Comparison of ENCODE assay signal across 11 cellular contexts in the genomic region with DNA sequence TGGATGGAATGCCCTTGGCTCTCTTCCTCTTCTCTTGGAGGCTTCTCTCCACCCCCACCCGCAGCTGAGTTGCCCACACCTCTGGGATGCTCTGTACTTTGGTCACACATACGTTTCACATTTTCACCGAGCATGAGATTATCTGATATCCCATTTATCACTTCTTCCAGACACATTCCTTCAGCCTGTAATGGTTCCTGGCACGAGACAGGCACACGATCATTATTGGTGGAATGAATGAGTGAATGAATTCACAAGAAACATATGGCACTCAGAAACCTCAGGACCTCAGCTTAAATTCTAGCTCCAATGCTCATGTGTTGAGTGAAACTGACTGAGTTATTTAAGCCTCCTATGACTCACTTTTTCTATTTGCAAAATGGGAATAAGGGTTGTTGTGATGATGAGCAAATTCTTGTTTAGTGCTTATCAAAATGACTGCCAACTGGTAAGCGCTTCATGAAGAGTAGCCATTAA.
DNase-seq lines count a peak whose midpoint lies in the region; ATAC-seq and TF ChIP-seq lines count a peak whose summit lies in the region.
"Had no signal": no experiment of that assay in that cellular context is flagged by ENCODE, and none has a peak within 500 bp of the region (broad histone marks: within the 10 kb centered on the region; RNA-seq: fewer than 3 reads in every experiment).

No MANE protein-coding gene starts in this region.

- H3K27ac Mint-ChIP-seq in memory B cell = peak overlapping the region; percentile 82
- no peak overlapping the region for H3K27ac Mint-ChIP-seq in CD8-positive, alpha-beta memory T cell

- DNase-seq in GM03348 (ENCODE audit: low spot score) (peak; percentile 74), HFF-Myc (ENCODE audit: extremely low read depth, low read depth) (peak; percentile 83), PC-3 (peak; percentile 64), memory B cell (ENCODE audit: low spot score in 2 of 2) (no peak), NCI-H1105 (lab: John Stamatoyannopoulos, UW) (no peak), NCI-H2029 treated with DMSO at 0.1 percent for 48 hours (lab: John Stamatoyannopoulos, UW) (no peak), COLO668 (lab: John Stamatoyannopoulos, UW; ENCODE audit: unreplicated experiment) (no peak)
- DNase-seq in CD8-positive, alpha-beta memory T cell = no peak
- DNase-seq: activated CD4-positive, alpha-beta T cell treated with anti-CD3 and anti-CD28 coated beads for 1 hour; transverse colon had no signal

- peak overlapping the region; percentile 78 for H3K4me3 Mint-ChIP-seq in memory B cell
- no peak overlapping the region for H3K4me3 Mint-ChIP-seq in CD8-positive, alpha-beta memory T cell

- H3F3A ChIP-seq in PC-3 (ENCODE audit: low read length, unreplicated experiment) = no peaks in the 10 kb centered on the region

- no peaks in the 10 kb centered on the region for H3K27me3 Mint-ChIP-seq in memory B cell
- no peaks in the 10 kb centered on the region for H3K27me3 Mint-ChIP-seq in CD8-positive, alpha-beta memory T cell

- no peaks in the 10 kb centered on the region for H4K20me1 ChIP-seq in PC-3 (ENCODE audit: low read length)

- ATAC-seq in PC-3 (no peak), memory B cell (ENCODE audit: low read depth) (no peak)

- H3K36me3 ChIP-seq in PC-3 (ENCODE audit: low read depth, low read length) = no peaks in the 10 kb centered on the region
- no peaks in the 10 kb centered on the region for H3K36me3 ChIP-seq in CD8-positive, alpha-beta memory T cell (ENCODE audit: insufficient read depth, low read length)
- H3K36me3 ChIP-seq: prostate gland, transverse colon had no signal

- no peaks in the 10 kb centered on the region for H3K79me2 ChIP-seq in PC-3 (ENCODE audit: low read length)

- peaks cover 37% of the 10 kb centered on the region for H3K4me1 ChIP-seq in PC-3 (ENCODE audit: insufficient read depth, low read length)
- H3K4me1 ChIP-seq in CD8-positive, alpha-beta memory T cell (ENCODE audit: insufficient read depth, low read length) = no peaks in the 10 kb centered on the region
- H3K4me1 ChIP-seq: prostate gland had no signal

- H3K4me3 ChIP-seq in HFF-Myc (replicated peaks; ENCODE audit: low read depth, low read length) (no peak overlapping the region), PC-3 (ENCODE audit: low read length) (no peak overlapping the region)
- no peak overlapping the region for H3K4me3 ChIP-seq in CD8-positive, alpha-beta memory T cell (ENCODE audit: low read length)
- H3K4me3 ChIP-seq: prostate gland, transverse colon had no signal

- POLR2A ChIA-PET in PC-3 (lab: Charles Lee; ENCODE audit: unreplicated experiment) = no interaction called here
- POLR2A ChIA-PET in CD8-positive, alpha-beta memory T cell (lab: Charles Lee) = no interaction called here

- intact Hi-C loops in PC-3 (cut with micrococcal nuclease) = loop anchor here (10.0 kb wide), 1 partner anchor 242 kb away; a partner anchor contains a TSS

- no peak overlapping the region for H3K9ac ChIP-seq in PC-3 (ENCODE audit: low read length)

- H3K9me2 ChIP-seq in PC-3 (replicated peaks; ENCODE audit: low read length) = no peaks in the 10 kb centered on the region

- BruUV-seq in PC-3 (replicated peaks; lab: Mats Ljungman, UMichigan) = no TSS peak

- H3K4me1 Mint-ChIP-seq in memory B cell = peaks cover 29% of the 10 kb centered on the region
- peaks cover 0 to 3% (median 0%) of the 10 kb centered on the region in 3 donors for H3K4me1 Mint-ChIP-seq in CD8-positive, alpha-beta memory T cell

- peaks cover 6% of the 10 kb centered on the region for H3K36me3 Mint-ChIP-seq in memory B cell
- H3K36me3 Mint-ChIP-seq in CD8-positive, alpha-beta memory T cell = peaks cover 0 to 7% (median 0%) of the 10 kb centered on the region in 3 donors

- CTCF ChIA-PET in PC-3 (lab: Charles Lee) = no interaction called here
- CTCF ChIA-PET in CD8-positive, alpha-beta memory T cell (lab: Charles Lee) = no interaction called here

- no peaks in the 10 kb centered on the region for H3K9me3 ChIP-seq in PC-3 (ENCODE audit: low read length)
- no peaks in the 10 kb centered on the region for H3K9me3 ChIP-seq in CD8-positive, alpha-beta memory T cell (ENCODE audit: low read length)
- H3K9me3 ChIP-seq: prostate gland, transverse colon had no signal

- TF ChIP-seq CTCF in HFF-Myc (IDR thresholded peaks at IDR 0.05; ENCODE audit: low read depth, low read length, missing control alignments) (no peak), PC-3 (conservative IDR thresholded peaks at IDR 0.05; ENCODE audit: low read depth, low read length) (no peak)

- no peaks in the 10 kb centered on the region for H3K27me3 ChIP-seq in PC-3 (ENCODE audit: low read length)
- no peaks in the 10 kb centered on the region for H3K27me3 ChIP-seq in CD8-positive, alpha-beta memory T cell (ENCODE audit: insufficient read depth, low read length, poor library complexity, severe bottlenecking)
- H3K27me3 ChIP-seq: transverse colon had no signal

- peak overlapping the region; percentile 49 for H3K27ac ChIP-seq in PC-3 (ENCODE audit: low read length)
- no peak overlapping the region for H3K27ac ChIP-seq in CD8-positive, alpha-beta memory T cell (ENCODE audit: low read depth, low read length)
- H3K27ac ChIP-seq: prostate gland had no signal

- no peaks in the 10 kb centered on the region for H3K9me3 Mint-ChIP-seq in memory B cell
- H3K9me3 Mint-ChIP-seq in CD8-positive, alpha-beta memory T cell = no peaks in the 10 kb centered on the region

- H2AFZ ChIP-seq in PC-3 (ENCODE audit: low read length) = no peak overlapping the region

- H3K4me2 ChIP-seq in PC-3 (ENCODE audit: low read length) = peak overlapping the region; percentile 26; the same call in 1 of the 2 replicates

Comparison
In these comparisons a context has a peak if more than half of its experiments do, and no peak if none do; other contexts are left out.
1. DNase-seq: peak in GM03348 (single experiment), HFF-Myc (single experiment) and PC-3 (single experiment); none in memory B cell (0 of 2), NCI-H1105 (single experiment), NCI-H2029 treated with DMSO at 0.1 percent for 48 hours (single experiment), CD8-positive, alpha-beta memory T cell (0 of 5) and COLO668 (single experiment).